22 cellular contexts compared by ENCODE assay signal in genomic region chr9:114035221-114035844, GRCh38. TPM values are rescaled to one million over a fixed set of nuclear protein-coding genes. Genes with fewer than 3 reads are reported as not detected.
DNase-seq lines count a peak whose midpoint lies in the region; ATAC-seq and TF ChIP-seq lines count a peak whose summit lies in the region.
"Had no signal": no experiment of that assay in that cellular context is flagged by ENCODE, and none has a peak within 500 bp of the region (broad histone marks: within the 10 kb centered on the region; RNA-seq: fewer than 3 reads in every experiment).

No MANE protein-coding gene starts in this region.

- 87 to 95% methylated on average over 17 of the region's 17 CpGs for WGBS in upper lobe of left lung, 2 donors
- 83% methylated on average over 14 of the region's 17 CpGs for WGBS in prostate gland

- H3K36me3 ChIP-seq in upper lobe of left lung (peaks cover 0 to 61% (median 16%) of the 10 kb centered on the region in 4 donors), brain microvascular endothelial cell (replicated peaks) (peaks cover 40% of the 10 kb centered on the region), prostate gland (no peaks in the 10 kb centered on the region)
- H3K36me3 ChIP-seq: neutrophil had no signal

- no peak for TF ChIP-seq CTCF in coronary artery (IDR thresholded peaks at IDR 0.05)
- no peak for TF ChIP-seq CTCF in upper lobe of left lung (IDR thresholded peaks at IDR 0.05)
- TF ChIP-seq CTCF in brain microvascular endothelial cell (IDR thresholded peaks at IDR 0.05; ENCODE audit: low read depth, low read length, missing control alignments), result no peak
- no peak for TF ChIP-seq CTCF in prostate gland (IDR thresholded peaks at IDR 0.05)

- H3K27ac ChIP-seq in coronary artery (peak overlapping the region in 1 of 2 donors; percentile 3), upper lobe of left lung (no peak overlapping the region), brain microvascular endothelial cell (no peak overlapping the region), prostate gland (no peak overlapping the region)
- H3K27ac ChIP-seq: A549, neutrophil had no signal

- no peaks in the 10 kb centered on the region for H3K9me3 ChIP-seq in upper lobe of left lung
- H3K9me3 ChIP-seq in prostate gland, result no peaks in the 10 kb centered on the region
- H3K9me3 ChIP-seq: A549, neutrophil had no signal

- ATAC-seq in upper lobe of left lung (ENCODE audit: low FRiP score in 2 of 2), result no peak

- intact Hi-C loops in prostate gland (cut with DNase I), result loop anchor here (10.0 kb wide), 1 partner anchor 351 kb away; no protein-coding TSS in a partner anchor

- H3K27me3 ChIP-seq in upper lobe of left lung (no peaks in the 10 kb centered on the region), brain microvascular endothelial cell (replicated peaks) (no peaks in the 10 kb centered on the region), prostate gland (replicated peaks; ENCODE audit: insufficient read depth) (no peaks in the 10 kb centered on the region)
- H3K27me3 ChIP-seq: neutrophil had no signal

- no peak for TF ChIP-seq EP300 in upper lobe of left lung (IDR thresholded peaks at IDR 0.05)

- peak; percentile 32 for DNase-seq in activated CD8-positive, alpha-beta memory T cell treated with anti-CD3 and anti-CD28 coated beads, Interleukin-2, amount 50 U/mL, for 48 hours
- DNase-seq in activated CD8-positive, alpha-beta memory T cell treated with anti-CD3 and anti-CD28 coated beads, Interleukin-2, amount 50 U/mL, for 4 hours, result no peak
- DNase-seq in coronary artery (ENCODE audit: low spot score), result peak; percentile 67
- peak; percentile 8 for DNase-seq in mucosa of gallbladder (ENCODE audit: low spot score)
- DNase-seq in upper lobe of left lung, result peak; percentile 10 to 67
- DNase-seq in brain microvascular endothelial cell, result no peak
- no peak for DNase-seq in prostate gland (ENCODE audit: low spot score)
- no peak for DNase-seq in GDM1 (lab: John Stamatoyannopoulos, UW)
- DNase-seq: activated CD4-positive, alpha-beta memory T cell treated with anti-CD3 and anti-CD28 coated beads for 36 hours; CD4-positive, CD25-positive, alpha-beta regulatory T cell; DMS79; effector memory CD4-positive, alpha-beta T cell; Kasumi-1; NCI-H69; OCI-M1; stimulated activated CD4-positive, alpha-beta T cell treated with anti-CD3 and anti-CD28 coated beads, Interleukin-4, amount 100 ng/mL, for 1 hour; T-helper 2 cell had no signal

- H3K4me3 ChIP-seq in coronary artery (no peak overlapping the region), upper lobe of left lung (no peak overlapping the region), brain microvascular endothelial cell (ENCODE audit: low read depth, low read length) (no peak overlapping the region), prostate gland (no peak overlapping the region)
- H3K4me3 ChIP-seq: A549 had no signal

- in situ Hi-C loops in brain microvascular endothelial cell (cut with HindIII; ENCODE audit: low pct_ligation_motif_present, low sequenced_read_pairs), result no loop called here

- TF ChIP-seq POLR2A in upper lobe of left lung (IDR thresholded peaks at IDR 0.05) (no peak), prostate gland (IDR thresholded peaks at IDR 0.05) (no peak)

- no peaks in the 10 kb centered on the region for H3K4me1 ChIP-seq in upper lobe of left lung
- no peaks in the 10 kb centered on the region for H3K4me1 ChIP-seq in prostate gland (replicated peaks)
- H3K4me1 ChIP-seq: A549 had no signal

RNA-seq across cellular contexts. Expression of gene AMBP, which starts 42.8 kb away (rescaled TPM):
- total RNA-seq in mucosa of gallbladder (1,366 TPM), upper lobe of left lung (1 to 10 TPM in 2 of 6 donors, under 1 TPM in 1, not detected in 3; 0.46 to 4.0 (median 3.1) TPM), prostate gland (1 to 10 TPM in 1 of 2 donors, under 1 TPM in 1; 0.23 to 1.5 TPM)
- total RNA-seq: activated CD4-positive, alpha-beta memory T cell treated with anti-CD3 and anti-CD28 coated beads for 36 hours; activated T-helper 1 cell treated with anti-CD3 and anti-CD28 coated beads, Interleukin-12 subunit alpha, Interleukin-12 subunit beta, Interleukin-2, Interleukin-4 antibody, amounts not matched to agents 30 ng/mL and 10 ng/mL and 1 ng/mL, durations not matched to agents 14 hours and 24 hours and 36 hours; CD4-positive, CD25-positive, alpha-beta regulatory T cell; SK-MEL-5; subcutaneous adipose tissue had no signal

Comparison
In these comparisons a context has a peak if more than half of its experiments do, and no peak if none do; other contexts are left out.
1. DNase-seq: peak in activated CD8-positive, alpha-beta memory T cell treated with anti-CD3 and anti-CD28 coated beads, Interleukin-2, amount 50 U/mL, for 48 hours (single experiment), coronary artery (single experiment), mucosa of gallbladder (single experiment) and upper lobe of left lung (2 of 2); none in activated CD8-positive, alpha-beta memory T cell treated with anti-CD3 and anti-CD28 coated beads, Interleukin-2, amount 50 U/mL, for 4 hours (single experiment), brain microvascular endothelial cell (single experiment), prostate gland (single experiment) and GDM1 (single experiment).
2. RNA of gene AMBP, which starts 42.8 kb away (total RNA-seq): 1,366 TPM in mucosa of gallbladder (single experiment); 0.23 to 1.5 TPM in prostate gland and 0.46 to 4.0 TPM in upper lobe of left lung; every median in the first group is over 100 times any median in the second.